In genomic region chr1:29599071-29599470, GRCh38 we compare ENCODE assay signal across 18 cellular contexts.
DNase-seq lines count a peak whose midpoint lies in the region; TF ChIP-seq lines count a peak whose summit lies in the region.
"Had no signal": no experiment of that assay in that cellular context is flagged by ENCODE, and none has a peak within 500 bp of the region (broad histone marks: within the 10 kb centered on the region; RNA-seq: fewer than 3 reads in every experiment).

No MANE protein-coding gene starts in this region.

- H3K27me3 Mint-ChIP-seq in endodermal cell (ENCODE audit: insufficient read depth) (peaks cover 7% of the 10 kb centered on the region), progenitor cell of endocrine pancreas (peaks cover 15% of the 10 kb centered on the region)

- H3K36me3 Mint-ChIP-seq in endodermal cell (ENCODE audit: low read depth): no peaks in the 10 kb centered on the region
- H3K36me3 Mint-ChIP-seq in progenitor cell of endocrine pancreas (ENCODE audit: insufficient read depth): no peaks in the 10 kb centered on the region
- H3K36me3 Mint-ChIP-seq: CD4-positive, CD25-positive, alpha-beta regulatory T cell; CD8-positive, alpha-beta memory T cell had no signal

- no peak overlapping the region for H3K4me3 Mint-ChIP-seq in endodermal cell
- H3K4me3 Mint-ChIP-seq in progenitor cell of endocrine pancreas (ENCODE audit: low read depth): no peak overlapping the region
- H3K4me3 Mint-ChIP-seq: CD4-positive, CD25-positive, alpha-beta regulatory T cell; CD8-positive, alpha-beta memory T cell; H9 had no signal

- no peaks in the 10 kb centered on the region for H3K36me3 ChIP-seq in endodermal cell (ENCODE audit: control insufficient read depth, insufficient read depth, low read length)
- H3K36me3 ChIP-seq: BE2C had no signal

- H3K27ac Mint-ChIP-seq in endodermal cell (no peak overlapping the region), progenitor cell of endocrine pancreas (peak overlapping the region; percentile 27)
- H3K27ac Mint-ChIP-seq: CD4-positive, CD25-positive, alpha-beta regulatory T cell; CD8-positive, alpha-beta memory T cell; H9 had no signal

- H3K4me1 Mint-ChIP-seq in endodermal cell: no peaks in the 10 kb centered on the region
- H3K4me1 Mint-ChIP-seq in progenitor cell of endocrine pancreas (ENCODE audit: low read depth): no peaks in the 10 kb centered on the region
- H3K4me1 Mint-ChIP-seq: CD4-positive, CD25-positive, alpha-beta regulatory T cell; CD8-positive, alpha-beta memory T cell had no signal

- H3K9me3 ChIP-seq in endodermal cell (ENCODE audit: control insufficient read depth, low read length): no peaks in the 10 kb centered on the region
- H3K9me3 ChIP-seq: BE2C had no signal

- H3K27ac ChIP-seq in coronary artery (no peak overlapping the region), endodermal cell (ENCODE audit: low read depth, low read length) (no peak overlapping the region)

- TF ChIP-seq CTCF in coronary artery (IDR thresholded peaks at IDR 0.05): no peak
- no peak for TF ChIP-seq CTCF in endodermal cell (conservative IDR thresholded peaks at IDR 0.05)
- no peak for TF ChIP-seq CTCF in progenitor cell of endocrine pancreas (IDR thresholded peaks at IDR 0.05; ENCODE audit: unreplicated experiment)

- no peaks in the 10 kb centered on the region for H3K27me3 ChIP-seq in endodermal cell (ENCODE audit: control insufficient read depth, insufficient read depth, low read length, poor library complexity, severe bottlenecking)
- H3K27me3 ChIP-seq: BE2C had no signal

- 89% methylated on average over 5 of the region's 5 CpGs; no CpG with 5 or more reads in 1 of the 2 experiments for WGBS in endodermal cell (ENCODE audit: insufficient coverage in 1 of 2, insufficient read length in 1 of 2), 2 experiments

- peak; percentile 35 for DNase-seq in coronary artery (ENCODE audit: low spot score)
- peak; percentile 15 for DNase-seq in endodermal cell
- DNase-seq in mucosa of gallbladder (ENCODE audit: low spot score): peak; percentile 2
- DNase-seq in progenitor cell of endocrine pancreas (ENCODE audit: low spot score, unreplicated experiment): no peak
- no peak for DNase-seq in activated gamma-delta T cell treated with Interleukin-2 at 50 U/mL for 16 hours
- no peak for DNase-seq in stimulated activated CD4-positive, alpha-beta T cell treated with anti-CD3 and anti-CD28 coated beads, Interleukin-4, amount 100 ng/mL, for 4 hours
- DNase-seq: ACHN; BE2C; C1 segment of cervical spinal cord; CD4-positive, CD25-positive, alpha-beta regulatory T cell; CD8-positive, alpha-beta memory T cell; COR-L47; DMS 273 treated with DMSO at 0.1 percent for 48 hours; DMS53; DND-41; EL; H9 had no signal

- H3K9me3 Mint-ChIP-seq in endodermal cell: peaks cover 7% of the 10 kb centered on the region
- H3K9me3 Mint-ChIP-seq in progenitor cell of endocrine pancreas (ENCODE audit: low read depth): peaks cover 3% of the 10 kb centered on the region
- H3K9me3 Mint-ChIP-seq: CD8-positive, alpha-beta memory T cell had no signal

- no peaks in the 10 kb centered on the region for H3K4me1 ChIP-seq in endodermal cell (ENCODE audit: control insufficient read depth, insufficient read depth, low read length)
- H3K4me1 ChIP-seq: BE2C had no signal

- H3K4me3 ChIP-seq in coronary artery: no peak overlapping the region
- H3K4me3 ChIP-seq in endodermal cell (ENCODE audit: low read length): no peak overlapping the region
- H3K4me3 ChIP-seq: GM12878 had no signal

- no peak overlapping the region for H3K9ac ChIP-seq in endodermal cell (ENCODE audit: extremely low read depth, low read length, poor library complexity, severe bottlenecking)

Comparison
In these comparisons a context has a peak if more than half of its experiments do, and no peak if none do; other contexts are left out.
1. DNase-seq: peak in coronary artery (single experiment), endodermal cell (single experiment) and mucosa of gallbladder (single experiment); none in progenitor cell of endocrine pancreas (single experiment), activated gamma-delta T cell treated with Interleukin-2 at 50 U/mL for 16 hours (single experiment) and stimulated activated CD4-positive, alpha-beta T cell treated with anti-CD3 and anti-CD28 coated beads, Interleukin-4, amount 100 ng/mL, for 4 hours (0 of 2).